Comparison of ENCODE assay signal across 16 cellular contexts in genomic region chr7:46949270-46949931, GRCh38.
DNase-seq lines count a peak whose midpoint lies in the region; ATAC-seq and TF ChIP-seq lines count a peak whose summit lies in the region.
"Had no signal": no experiment of that assay in that cellular context is flagged by ENCODE, and none has a peak within 500 bp of the region (broad histone marks: within the 10 kb centered on the region; RNA-seq: fewer than 3 reads in every experiment).

No MANE protein-coding gene starts in this region.

- ATAC-seq in left ventricle myocardium superior (peak; percentile 70), left cardiac atrium (no peak)
- ATAC-seq: A549, HCT116 had no signal

- no peaks in the 10 kb centered on the region for H3K27me3 ChIP-seq in endodermal cell (ENCODE audit: control insufficient read depth, insufficient read depth, low read length, poor library complexity, severe bottlenecking)
- H3K27me3 ChIP-seq in mesenchymal stem cell (ENCODE audit: control insufficient read depth in 1 of 2, insufficient read depth in 1 of 2, low read length in 2 of 2): peaks cover 0 to 45% of the 10 kb centered on the region in 2 experiments
- H3K27me3 ChIP-seq in sigmoid colon: no peaks in the 10 kb centered on the region
- H3K27me3 ChIP-seq: BE2C had no signal

- TF ChIP-seq EP300 in sigmoid colon (IDR thresholded peaks at IDR 0.05): no peak

- no peak overlapping the region for H2BK5ac ChIP-seq in mesenchymal stem cell (ENCODE audit: low read depth, low read length, poor library complexity, severe bottlenecking)

- no peak overlapping the region for H3K9ac ChIP-seq in endodermal cell (ENCODE audit: extremely low read depth, low read length, poor library complexity, severe bottlenecking)
- no peak overlapping the region for H3K9ac ChIP-seq in mesenchymal stem cell (ENCODE audit: low read length)
- H3K9ac ChIP-seq: GM23248 had no signal

- H3K27ac Mint-ChIP-seq in endodermal cell: no peak overlapping the region
- H3K27ac Mint-ChIP-seq: CD4-positive, alpha-beta memory T cell had no signal

- no peak overlapping the region for H2AFZ ChIP-seq in mesenchymal stem cell (ENCODE audit: low read depth, low read length)
- H2AFZ ChIP-seq: GM23248 had no signal

- peak overlapping the region in 1 of 2 experiments; percentile 47 for H2BK12ac ChIP-seq in mesenchymal stem cell (ENCODE audit: low read length in 2 of 2)

- H3K4me3 Mint-ChIP-seq in endodermal cell: no peak overlapping the region
- H3K4me3 Mint-ChIP-seq: CD4-positive, alpha-beta memory T cell had no signal

- TF ChIP-seq POLR2A in sigmoid colon (IDR thresholded peaks at IDR 0.05): no peak

- H3K27ac ChIP-seq in endodermal cell (ENCODE audit: low read depth, low read length) (no peak overlapping the region), mesenchymal stem cell (ENCODE audit: low read length, poor library complexity, severe bottlenecking) (no peak overlapping the region), sigmoid colon (no peak overlapping the region)
- H3K27ac ChIP-seq: A549, C4-2B, GM23248 had no signal

- H3K4me1 ChIP-seq in endodermal cell (ENCODE audit: control insufficient read depth, insufficient read depth, low read length): peaks cover 8% of the 10 kb centered on the region
- H3K4me1 ChIP-seq in mesenchymal stem cell (ENCODE audit: control insufficient read depth, insufficient read depth, low read depth, low read length): no peaks in the 10 kb centered on the region
- H3K4me1 ChIP-seq in sigmoid colon: peaks cover 0 to 4% (median 0%) of the 10 kb centered on the region in 4 donors
- H3K4me1 ChIP-seq: BE2C had no signal

- peak overlapping the region in 1 of 2 experiments; percentile 55 for H3K18ac ChIP-seq in mesenchymal stem cell (ENCODE audit: low read depth in 1 of 2, low read length in 2 of 2)

- no peaks in the 10 kb centered on the region for H3K9me3 ChIP-seq in endodermal cell (ENCODE audit: control insufficient read depth, low read length)
- H3K9me3 ChIP-seq in mesenchymal stem cell (ENCODE audit: control insufficient read depth, low read length): no peaks in the 10 kb centered on the region
- H3K9me3 ChIP-seq in sigmoid colon: no peaks in the 10 kb centered on the region
- H3K9me3 ChIP-seq: A549, BE2C had no signal

- no peak overlapping the region for H3K4me2 ChIP-seq in mesenchymal stem cell (ENCODE audit: low read length, poor library complexity, severe bottlenecking)
- H3K4me2 ChIP-seq: A549 had no signal

- H4K8ac ChIP-seq in mesenchymal stem cell (ENCODE audit: low read length): no peak overlapping the region

- H2AK5ac ChIP-seq in mesenchymal stem cell (ENCODE audit: low read length, severe bottlenecking): no peak overlapping the region

- H3K36me3 Mint-ChIP-seq in endodermal cell (ENCODE audit: low read depth): no peaks in the 10 kb centered on the region
- H3K36me3 Mint-ChIP-seq: CD4-positive, alpha-beta memory T cell had no signal

- peaks cover 17% of the 10 kb centered on the region for H3K4me1 Mint-ChIP-seq in endodermal cell
- H3K4me1 Mint-ChIP-seq: CD4-positive, alpha-beta memory T cell had no signal

- H3K27me3 Mint-ChIP-seq in endodermal cell (ENCODE audit: insufficient read depth): peaks cover 5% of the 10 kb centered on the region
- H3K27me3 Mint-ChIP-seq: CD4-positive, alpha-beta memory T cell had no signal

- H3K4me3 ChIP-seq in endodermal cell (ENCODE audit: low read length) (no peak overlapping the region), retinal pigment epithelial cell (ENCODE audit: low read length) (no peak overlapping the region), mesenchymal stem cell (ENCODE audit: insufficient read depth in 1 of 2, low read depth in 1 of 2, low read length in 2 of 2) (no peak overlapping the region), sigmoid colon (no peak overlapping the region)
- H3K4me3 ChIP-seq: A549, GM23248 had no signal

- H3K14ac ChIP-seq in mesenchymal stem cell (ENCODE audit: low read length in 2 of 2): no peak overlapping the region

- H3K4ac ChIP-seq in mesenchymal stem cell (ENCODE audit: low read depth in 1 of 2, low read length in 2 of 2): no peak overlapping the region

- H3K36me3 ChIP-seq in endodermal cell (ENCODE audit: control insufficient read depth, insufficient read depth, low read length) (no peaks in the 10 kb centered on the region), mesenchymal stem cell (ENCODE audit: control insufficient read depth in 1 of 2, insufficient read depth in 2 of 2, low read depth in 1 of 2, low read length in 2 of 2) (no peaks in the 10 kb centered on the region), sigmoid colon (no peaks in the 10 kb centered on the region)
- H3K36me3 ChIP-seq: BE2C had no signal

- no peaks in the 10 kb centered on the region for H3K9me3 Mint-ChIP-seq in endodermal cell

- H3K23ac ChIP-seq in mesenchymal stem cell (ENCODE audit: low read length in 2 of 2): no peak overlapping the region

- no peak for DNase-seq in left ventricle myocardium superior
- DNase-seq in left cardiac atrium: no peak
- DNase-seq in endodermal cell: no peak
- no peak for DNase-seq in retinal pigment epithelial cell (ENCODE audit: low read depth)
- DNase-seq in mesenchymal stem cell: no peak
- DNase-seq in sigmoid colon: no peak
- no peak for DNase-seq in NCI-H1436 (lab: John Stamatoyannopoulos, UW)
- DNase-seq: BE2C; CD4-positive, alpha-beta memory T cell; COR-L47; DMS79 treated with DMSO at 0.1 percent for 48 hours; EL; GM23248 had no signal

- peak; percentile 43 for TF ChIP-seq CTCF in endodermal cell (conservative IDR thresholded peaks at IDR 0.05)
- TF ChIP-seq CTCF in retinal pigment epithelial cell (conservative IDR thresholded peaks at IDR 0.05; ENCODE audit: low read depth, low read length): peak; percentile 2
- no peak for TF ChIP-seq CTCF in sigmoid colon (IDR thresholded peaks at IDR 0.05)

- intact Hi-C loops in left ventricle myocardium superior (cut with micrococcal nuclease) (no loop called here), left cardiac atrium (cut with DNase I) (no loop called here), sigmoid colon (cut with DNase I) (no loop called here)

- 83 to 85% methylated on average over 1 to 4 of the region's 4 CpGs for WGBS in endodermal cell (ENCODE audit: insufficient coverage in 1 of 2, insufficient read length in 1 of 2), 2 experiments
- 76% methylated on average over 4 of the region's 4 CpGs for WGBS in mesenchymal stem cell
- WGBS in sigmoid colon, 2 donors: 71 to 83% methylated on average over 4 of the region's 4 CpGs

- no peak overlapping the region for H2BK15ac ChIP-seq in mesenchymal stem cell (ENCODE audit: low read depth, poor library complexity, severe bottlenecking)

- no peak overlapping the region for H2BK120ac ChIP-seq in mesenchymal stem cell (ENCODE audit: low read depth, low read length)

- no peak overlapping the region for H4K91ac ChIP-seq in mesenchymal stem cell (ENCODE audit: low read length)

- H3K79me1 ChIP-seq in mesenchymal stem cell (replicated peaks; ENCODE audit: low read length, poor library complexity, severe bottlenecking): no peaks in the 10 kb centered on the region

Comparison
In these comparisons a context has a peak if more than half of its experiments do, and no peak if none do; other contexts are left out.
1. CTCF ChIP-seq: peak in endodermal cell (single experiment) and retinal pigment epithelial cell (single experiment); none in sigmoid colon (0 of 4).